In the genomic region with DNA sequence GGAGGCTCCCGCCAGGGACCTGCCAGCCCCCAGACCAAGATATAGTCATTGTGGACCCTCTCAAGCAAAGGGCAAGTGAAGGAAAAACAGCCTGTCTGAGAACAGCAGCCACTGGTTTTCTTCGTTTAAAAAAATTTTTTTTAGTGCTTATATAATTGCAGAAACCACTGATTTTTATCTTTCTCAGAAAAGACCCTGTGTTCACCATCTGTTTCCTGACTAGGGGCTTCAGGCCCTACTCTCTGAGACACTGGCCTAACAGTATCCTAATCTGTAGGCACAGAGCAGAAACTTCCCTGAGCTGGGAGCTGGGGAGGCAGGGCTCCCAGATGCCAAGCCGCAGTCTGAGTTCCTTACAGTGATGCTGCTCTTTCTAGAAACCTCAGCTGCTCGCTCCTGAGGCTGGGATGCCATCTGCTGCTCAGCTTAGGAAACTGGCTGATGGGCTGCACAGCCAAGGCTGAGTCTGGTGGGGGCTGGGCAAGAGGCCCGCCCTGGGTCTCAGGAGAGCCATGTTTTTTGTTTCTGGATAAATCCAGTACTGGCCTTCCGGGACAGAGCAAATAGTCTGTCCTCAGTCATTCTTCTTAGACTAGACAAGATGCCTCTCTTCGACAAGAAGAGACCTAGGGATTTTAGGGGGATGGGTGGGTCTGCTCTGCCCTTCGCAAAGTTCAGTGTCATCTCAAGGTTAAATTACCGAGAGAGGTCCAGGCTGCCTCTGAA, we compare ENCODE assay signal across 8 cellular contexts. TPM values are rescaled to one million over a fixed set of nuclear protein-coding genes. Genes with fewer than 3 reads are reported as not detected.
A peak's percentile ranks its signal among the peaks of the same experiment; 100 is the strongest.
DNase-seq lines count a peak whose midpoint lies in the region; ATAC-seq and TF ChIP-seq lines count a peak whose summit lies in the region.

No MANE protein-coding gene starts in this region.

- no peaks in the 10 kb centered on the region for H3K36me3 Mint-ChIP-seq in chondrocyte (ENCODE audit: low read depth)

- peak; percentile 79 for ATAC-seq in GM18498 (IDR thresholded peaks at IDR 0.05; ENCODE audit: unreplicated experiment)
- ATAC-seq in HG03196 (IDR thresholded peaks at IDR 0.05; ENCODE audit: unreplicated experiment), result peak; percentile 74

- peak overlapping the region; percentile 57 for H3K27ac Mint-ChIP-seq in chondrocyte (ENCODE audit: unreplicated experiment)

- TF ChIP-seq CTCF in chondrocyte (IDR thresholded peaks at IDR 0.05), result peak; percentile 98

- peaks cover 9% of the 10 kb centered on the region for H3K4me1 Mint-ChIP-seq in chondrocyte (ENCODE audit: low read depth)

- DNase-seq in 8988T (peak; percentile 66), NCI-H510A (lab: John Stamatoyannopoulos, UW) (peak; percentile 72), chondrocyte (ENCODE audit: low spot score) (peak; percentile 94), left kidney (ENCODE audit: low read depth, low spot score) (peak; percentile 96)
- peak; percentile 40 for DNase-seq in activated CD4-positive, CD25-positive, alpha-beta regulatory T cell treated with anti-CD3 and anti-CD28 coated beads, Interleukin-2, amount 50 U/mL, for 72 hours
- peak; percentile 57 to 65 for DNase-seq in stimulated activated CD4-positive, alpha-beta T cell treated with anti-CD3 and anti-CD28 coated beads, Interleukin-2, amount 100 ng/mL, for 48 hours

- no peak overlapping the region for H3K4me3 Mint-ChIP-seq in chondrocyte (ENCODE audit: unreplicated experiment)

- no peaks in the 10 kb centered on the region for H3K9me3 Mint-ChIP-seq in chondrocyte (ENCODE audit: low read depth)

- H3K27me3 Mint-ChIP-seq in chondrocyte (ENCODE audit: low read depth), result no peaks in the 10 kb centered on the region

RNA-seq across cellular contexts. Expression of gene MATR3, which starts 31.0 kb away (rescaled TPM):
- 150 to 218 TPM (median 153 TPM) in 3 replicates for total RNA-seq in chondrocyte

Comparison
In these comparisons a context has a peak if more than half of its experiments do, and no peak if none do; other contexts are left out.
1. Peak in every context shown above with its lines: DNase-seq and ATAC-seq.
2. DNase-seq: peak in every context shown above with its lines; median percentile 96 in left kidney; 94 in chondrocyte; 72 in NCI-H510A; 66 in 8988T; 61 in stimulated activated CD4-positive, alpha-beta T cell treated with anti-CD3 and anti-CD28 coated beads, Interleukin-2, amount 100 ng/mL, for 48 hours; 40 in activated CD4-positive, CD25-positive, alpha-beta regulatory T cell treated with anti-CD3 and anti-CD28 coated beads, Interleukin-2, amount 50 U/mL, for 72 hours.